In the genomic region with DNA sequence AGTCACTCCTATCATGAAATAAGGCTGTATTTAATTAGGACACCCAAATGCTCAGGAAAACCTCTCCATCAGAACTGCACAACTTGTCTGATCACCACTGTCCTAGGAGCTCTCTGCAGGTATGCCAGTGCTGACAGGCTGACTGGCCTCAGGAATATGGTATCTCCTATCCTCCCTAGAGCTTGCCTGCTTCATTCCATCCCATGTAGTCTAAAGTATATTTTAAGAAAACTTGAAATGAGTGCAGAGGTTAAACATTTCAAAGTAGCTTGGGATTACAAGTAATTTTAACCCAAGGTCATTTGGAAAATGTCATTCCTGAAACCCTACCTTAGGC, we compare ENCODE assay signal across 10 cellular contexts. TPM values are rescaled to one million over a fixed set of nuclear protein-coding genes. Genes with fewer than 3 reads are reported as not detected.
DNase-seq lines count a peak whose midpoint lies in the region; ATAC-seq, FAIRE-seq and TF ChIP-seq lines count a peak whose summit lies in the region.
"Had no signal": no experiment of that assay in that cellular context is flagged by ENCODE, and none has a peak within 500 bp of the region (broad histone marks: within the 10 kb centered on the region; RNA-seq: fewer than 3 reads in every experiment).

No MANE protein-coding gene starts in this region.

- CTCF ChIA-PET in HepG2 (lab: Yijun Ruan, JAX; ENCODE audit: low intra/inter-chr PET ratio, low total read pairs) = interaction anchor here (1.9 kb wide), 1 partner anchor 22 kb away, joined by 11 read pairs; no protein-coding TSS in a partner anchor

- TF ChIP-seq CTCF in HepG2 (CRISPR knock-in tag; IDR thresholded peaks at IDR 0.05) (no peak), right lobe of liver (IDR thresholded peaks at IDR 0.05) (no peak), GM13977 (IDR thresholded peaks at IDR 0.05; ENCODE audit: extremely low read depth, insufficient read depth, missing control alignments) (no peak)

- no peak for TF ChIP-seq EP300 in HepG2 (IDR thresholded peaks at IDR 0.05; ENCODE audit: low read depth in 2 of 2, low read length in 2 of 2)
- no peak for TF ChIP-seq EP300 in HepG2 (CRISPR knock-in tag; IDR thresholded peaks at IDR 0.05; ENCODE audit: borderline replicate concordance)

- ATAC-seq in HepG2 (peak; percentile 81), right lobe of liver (no peak), HG02885 (IDR thresholded peaks at IDR 0.05; ENCODE audit: poor library complexity, unreplicated experiment) (peak; percentile 3), HG02840 (IDR thresholded peaks at IDR 0.05; ENCODE audit: low FRiP score, unreplicated experiment) (no peak)

- FAIRE-seq in HepG2 (lab: Jason Lieb, UNC) = no peak

- no peaks in the 10 kb centered on the region for H3K27me3 ChIP-seq in HepG2 (ENCODE audit: control insufficient read depth in 1 of 2, insufficient read depth in 2 of 2, low read length in 2 of 2)
- no peaks in the 10 kb centered on the region for H3K27me3 ChIP-seq in right lobe of liver

- H2AFZ ChIP-seq in HepG2 (ENCODE audit: low read length) = no peak overlapping the region

- H3K9me3 ChIP-seq in HepG2 (ENCODE audit: low read length) = no peaks in the 10 kb centered on the region
- H3K9me3 ChIP-seq in right lobe of liver = no peaks in the 10 kb centered on the region

- H3K4me1 ChIP-seq in HepG2 (ENCODE audit: insufficient read depth, low read length) (peaks cover 46% of the 10 kb centered on the region), right lobe of liver (no peaks in the 10 kb centered on the region)

- DNase-seq in HepG2 (ENCODE audit: low spot score) = no peak
- no peak for DNase-seq in right lobe of liver
- DNase-seq in caudate nucleus (lab: John Stamatoyannopoulos, UW) = no peak
- DNase-seq in T-helper 9 cell = no peak
- DNase-seq in NCI-H1092 treated with DMSO at 0.1 percent for 48 hours (lab: John Stamatoyannopoulos, UW) = no peak
- DNase-seq in GM13977 (ENCODE audit: low spot score) = no peak
- DNase-seq: activated gamma-delta T cell had no signal

- H3K79me2 ChIP-seq in HepG2 (ENCODE audit: insufficient read depth, low read length) = no peaks in the 10 kb centered on the region

- TF ChIP-seq POLR2A in HepG2 (IDR thresholded peaks at IDR 0.05; ENCODE audit: insufficient read depth in 1 of 2, low read depth in 2 of 2, low read length in 2 of 2) (no peak), right lobe of liver (IDR thresholded peaks at IDR 0.05) (no peak)

- H3K4me3 ChIP-seq in HepG2 (replicated peaks in 1 of 3; ENCODE audit: insufficient read depth in 1 of 3, low read depth in 2 of 3, low read length in 3 of 3) (no peak overlapping the region), right lobe of liver (no peak overlapping the region)
- H3K4me3 ChIP-seq: lung had no signal

- H3K36me3 ChIP-seq in HepG2 (replicated peaks in 1 of 2; ENCODE audit: control insufficient read depth in 1 of 2, insufficient read depth in 2 of 2, low read length in 2 of 2) (no peaks in the 10 kb centered on the region), right lobe of liver (no peaks in the 10 kb centered on the region)

- intact Hi-C loops in HepG2 (cut with micrococcal nuclease; ENCODE audit: unreplicated experiment) (loop anchor here (1.0 kb wide), 1 partner anchor 13 kb away; no protein-coding TSS in a partner anchor), right lobe of liver (cut with DNase I) (no loop called here)

- no TSS peak for BruUV-seq in HepG2 (replicated peaks; lab: Mats Ljungman, UMichigan)

- 0 out of 2 replicates have a peak overlapping the region, but pooled peaks have one; percentile 8 for H3K9ac ChIP-seq in HepG2 (ENCODE audit: insufficient read depth, low read depth, low read length)

- no peaks in the 10 kb centered on the region for H4K20me1 ChIP-seq in HepG2 (ENCODE audit: insufficient read depth, low read length)

- POLR2A ChIA-PET in HepG2 (lab: Yijun Ruan, JAX) = interaction anchor here (1.7 to 3.7 kb wide), 2 partner anchors 14 to 170 kb away, joined by 3 to 53 read pairs; a partner anchor contains a TSS

- H3K27ac ChIP-seq in HepG2 (ENCODE audit: extremely low read length, insufficient read depth, low read length) (peak overlapping the region; percentile 60), right lobe of liver (no peak overlapping the region), caudate nucleus (ENCODE audit: low read depth, low read length) (peak overlapping the region; percentile 31)

- TF ChIP-seq RAD21 in HepG2 (CRISPR knock-in tag; IDR thresholded peaks at IDR 0.05) = no peak

- peak overlapping the region; percentile 28; the same call in 1 of the 2 replicates for H3K4me2 ChIP-seq in HepG2 (ENCODE audit: low read depth, low read length)

- in situ Hi-C loops in HepG2 (cut with HindIII; ENCODE audit: extremely low pct_ligation_motif_present, low pct_unique_long_range_greater_than_20kb) = no loop called here
- in situ Hi-C loops in GM13977 (cut with MboI; ENCODE audit: low pct_unique_long_range_greater_than_20kb, low sequenced_read_pairs, unreplicated experiment) = no loop called here

TF ChIP-seq in HepG2, 621 proteins besides CTCF, POLR2A, EP300 and RAD21:
- TF ChIP-seq ZMYM4 (CRISPR knock-in tag; IDR thresholded peaks at IDR 0.05) (0 out of 2 replicates have a peak, but pooled peaks have one; percentile 1), DNMT1 (CRISPR knock-in tag; IDR thresholded peaks at IDR 0.05) (no peak)
- TF ChIP-seq, protein P1, sequence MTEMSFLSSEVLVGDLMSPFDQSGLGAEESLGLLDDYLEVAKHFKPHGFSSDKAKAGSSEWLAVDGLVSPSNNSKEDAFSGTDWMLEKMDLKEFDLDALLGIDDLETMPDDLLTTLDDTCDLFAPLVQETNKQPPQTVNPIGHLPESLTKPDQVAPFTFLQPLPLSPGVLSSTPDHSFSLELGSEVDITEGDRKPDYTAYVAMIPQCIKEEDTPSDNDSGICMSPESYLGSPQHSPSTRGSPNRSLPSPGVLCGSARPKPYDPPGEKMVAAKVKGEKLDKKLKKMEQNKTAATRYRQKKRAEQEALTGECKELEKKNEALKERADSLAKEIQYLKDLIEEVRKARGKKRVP (CRISPR knock-in tag; IDR thresholded peaks at IDR 0.05) = 0 out of 4 replicates have a peak, but pooled peaks of 1 of the 2 experiments have one; percentile 9
TF ChIP-seq in HepG2: peak in this region for 2.

RNA-seq across cellular contexts. Expression of a gene that starts 23.7 kb away (rescaled TPM):
- total RNA-seq in HepG2 (2016; rRNA removed; fragmentation: Illumina TruSeq; extraction: Trizol) = 8.1 and 10.2 TPM in 2 replicates
- total RNA-seq in HepG2 (2016; cell fraction: cytosol; rRNA removed; fragmentation: Illumina TruSeq; extraction: Trizol; ENCODE audit: low read depth) = 1.0 and 1.1 TPM in 2 replicates
- 7.7 and 10.2 TPM in 2 replicates for total RNA-seq in HepG2 (2016; cell fraction: insoluble cytoplasmic fraction; rRNA removed; fragmentation: Illumina TruSeq; extraction: Trizol)
- 2.4 and 3.3 TPM in 2 replicates for total RNA-seq in HepG2 (2016; cell fraction: membrane; rRNA removed; fragmentation: Illumina TruSeq; extraction: Trizol)
- total RNA-seq in HepG2 (2016; cell fraction: nucleus; rRNA removed; fragmentation: Illumina TruSeq; extraction: Trizol) = 5.5 and 5.9 TPM in 2 replicates
- polyA plus RNA-seq in HepG2 (2011; rRNA removed) = 166 and 187 TPM in 2 replicates
- polyA plus RNA-seq in HepG2 (2011; cell fraction: cytosol; rRNA removed) = 125 and 126 TPM in 2 replicates
- 122 and 131 TPM in 2 replicates for polyA plus RNA-seq in HepG2 (2011; cell fraction: nucleus; rRNA removed)
- polyA plus RNA-seq in HepG2 (2012) = 68.2 and 110 TPM in 2 replicates
- polyA plus RNA-seq in HepG2 (2016; cell fraction: cytosol; fragmentation: Illumina TruSeq; extraction: Trizol; ENCODE audit: low read depth) = 0.85 and 0.89 TPM in 2 replicates
- 13.3 and 13.4 TPM in 2 replicates for polyA plus RNA-seq in HepG2 (2016; cell fraction: insoluble cytoplasmic fraction; fragmentation: Illumina TruSeq; extraction: Trizol; ENCODE audit: low read depth)
- 1.5 and 2.1 TPM in 2 replicates for polyA plus RNA-seq in HepG2 (2016; cell fraction: membrane; fragmentation: Illumina TruSeq; extraction: Trizol; ENCODE audit: low read depth)
- polyA plus RNA-seq in HepG2 (2016; cell fraction: nucleus; fragmentation: Illumina TruSeq; extraction: Trizol; ENCODE audit: insufficient read depth, low read depth) = 8.6 and 9.7 TPM in 2 replicates
- 0.05 and 92.6 TPM in 2 replicates for polyA minus RNA-seq in HepG2 (2011; rRNA and poly(A)+ RNA removed; ENCODE audit: low replicate concordance)
- polyA minus RNA-seq in HepG2 (2011; cell fraction: cytosol; rRNA and poly(A)+ RNA removed) = 131 and 135 TPM in 2 replicates
- polyA minus RNA-seq in HepG2 (2011; cell fraction: nucleus; rRNA and poly(A)+ RNA removed) = 134 and 197 TPM in 2 replicates
- 10 to 100 TPM in 1 of 6 experiments, 1 to 10 TPM in 4, under 1 TPM in 1; 0.97 to 10.8 (median 3.6) TPM for total RNA-seq in right lobe of liver

Comparison
In these comparisons a context has a peak if more than half of its experiments do, and no peak if none do; other contexts are left out.
1. ATAC-seq: peak in HepG2 (single experiment) and HG02885 (single experiment); none in right lobe of liver (0 of 4) and HG02840 (single experiment).
2. H3K27ac ChIP-seq: peak in HepG2 (single experiment) and caudate nucleus (single experiment); none in right lobe of liver (0 of 3).